ENCODE assay signal across 24 cellular contexts in the genomic region with DNA sequence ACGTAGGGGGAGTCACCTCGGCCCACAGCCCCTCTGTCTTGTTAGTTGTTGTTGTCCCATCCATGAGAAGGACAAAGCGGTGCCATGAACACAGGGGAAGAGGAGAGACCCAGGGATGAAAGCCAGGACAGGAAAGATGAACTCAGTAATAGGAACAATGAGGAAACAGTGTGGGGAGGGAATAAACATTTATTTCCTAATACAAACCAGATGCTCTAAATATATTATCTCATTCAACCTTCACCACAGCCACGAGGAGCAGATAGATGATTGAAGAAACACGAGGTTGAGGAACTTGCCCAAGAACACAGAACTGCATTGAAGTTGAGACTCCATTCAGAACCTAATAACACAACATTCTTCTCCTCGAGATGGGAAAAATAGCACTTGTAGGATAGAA. TPM values are rescaled to one million over a fixed set of nuclear protein-coding genes. Genes with fewer than 3 reads are reported as not detected.
DNase-seq lines count a peak whose midpoint lies in the region; ATAC-seq and TF ChIP-seq lines count a peak whose summit lies in the region.
"Had no signal": no experiment of that assay in that cellular context is flagged by ENCODE, and none has a peak within 500 bp of the region (broad histone marks: within the 10 kb centered on the region; RNA-seq: fewer than 3 reads in every experiment).

No MANE protein-coding gene starts in this region.

- H3K9me3 ChIP-seq in T-helper 17 cell (ENCODE audit: control insufficient read depth, low read length, poor library complexity, severe bottlenecking), result no peaks in the 10 kb centered on the region
- H3K9me3 ChIP-seq: esophagus muscularis mucosa, SJCRH30, spleen had no signal

- no peak overlapping the region for H3K4me3 Mint-ChIP-seq in T-helper 17 cell
- no peak overlapping the region for H3K4me3 Mint-ChIP-seq in activated T-helper 1 cell treated with anti-CD3 and anti-CD28 coated beads, Interleukin-12 subunit alpha, Interleukin-12 subunit beta, Interleukin-2, Interleukin-4 antibody, amounts not matched to agents 30 ng/mL and 10 ng/mL and 1 ng/mL, durations not matched to agents 14 hours and 24 hours and 36 hours
- H3K4me3 Mint-ChIP-seq: activated naive CD4-positive, alpha-beta T cell treated with anti-CD3 and anti-CD28 coated beads, Interleukin-2, amount 10 ng/mL, durations not matched to agents 7 days and 5 days; T-cell had no signal

- H3K4me1 ChIP-seq in foreskin keratinocyte, result no peaks in the 10 kb centered on the region
- H3K4me1 ChIP-seq: esophagus muscularis mucosa, SJCRH30, spleen had no signal

- no peaks in the 10 kb centered on the region for H3K27me3 ChIP-seq in foreskin keratinocyte
- H3K27me3 ChIP-seq: esophagus muscularis mucosa, SJCRH30, spleen had no signal

- no peak overlapping the region for H3K27ac ChIP-seq in foreskin keratinocyte
- H3K27ac ChIP-seq: esophagus muscularis mucosa, parathyroid adenoma, SJCRH30, spleen had no signal

- H3K4me1 Mint-ChIP-seq in T-helper 17 cell, result no peaks in the 10 kb centered on the region
- no peaks in the 10 kb centered on the region for H3K4me1 Mint-ChIP-seq in activated T-helper 1 cell treated with anti-CD3 and anti-CD28 coated beads, Interleukin-12 subunit alpha, Interleukin-12 subunit beta, Interleukin-2, Interleukin-4 antibody, amounts not matched to agents 30 ng/mL and 10 ng/mL and 1 ng/mL, durations not matched to agents 14 hours and 24 hours and 36 hours (ENCODE audit: low read depth)
- H3K4me1 Mint-ChIP-seq: activated naive CD4-positive, alpha-beta T cell treated with anti-CD3 and anti-CD28 coated beads, Interleukin-2, amount 10 ng/mL, durations not matched to agents 7 days and 5 days; T-cell had no signal

- DNase-seq in AG08395 (ENCODE audit: low spot score), result peak; percentile 57
- peak; percentile 51 for DNase-seq in GM04504 (ENCODE audit: low read depth)
- no peak for DNase-seq in T-helper 17 cell
- peak; percentile 14 for DNase-seq in fibroblast of the conjunctiva (ENCODE audit: low read depth)
- no peak for DNase-seq in foreskin keratinocyte
- DNase-seq in activated T-helper 1 cell treated with anti-CD3 and anti-CD28 coated beads, Interleukin-12 subunit alpha, Interleukin-12 subunit beta, Interleukin-2, Interleukin-4 antibody, amounts not matched to agents 30 ng/mL and 10 ng/mL and 1 ng/mL, durations not matched to agents 14 hours and 24 hours and 36 hours (ENCODE audit: low spot score), result no peak
- DNase-seq in NCI-H187 treated with DMSO at 0.1 percent for 48 hours (lab: John Stamatoyannopoulos, UW), result no peak
- no peak for DNase-seq in activated naive CD4-positive, alpha-beta T cell treated with anti-CD3 and anti-CD28 coated beads, Interleukin-2, amount 50 U/mL, for 72 hours (ENCODE audit: low spot score in 2 of 2)
- DNase-seq: activated CD4-positive, alpha-beta T cell treated with anti-CD3 and anti-CD28 coated beads, Interleukin-2, amount 50 U/mL, for 4 hours; activated CD4-positive, CD25-positive, alpha-beta regulatory T cell; activated naive CD4-positive, alpha-beta T cell treated with anti-CD3 and anti-CD28 coated beads, Interleukin-2, amount 10 ng/mL, durations not matched to agents 7 days and 5 days; anterior cingulate cortex; C1 segment of cervical spinal cord; COR-L47; cortex of kidney; DMS53; NCI-H1105; NCI-H2029; NCI-H748 treated with DMSO at 0.1 percent for 48 hours; SJCRH30; spleen; T-cell had no signal

- no peaks in the 10 kb centered on the region for H3K36me3 Mint-ChIP-seq in T-helper 17 cell (ENCODE audit: low read depth)
- no peaks in the 10 kb centered on the region for H3K36me3 Mint-ChIP-seq in activated T-helper 1 cell treated with anti-CD3 and anti-CD28 coated beads, Interleukin-12 subunit alpha, Interleukin-12 subunit beta, Interleukin-2, Interleukin-4 antibody, amounts not matched to agents 30 ng/mL and 10 ng/mL and 1 ng/mL, durations not matched to agents 14 hours and 24 hours and 36 hours (ENCODE audit: low read depth)
- H3K36me3 Mint-ChIP-seq in activated naive CD4-positive, alpha-beta T cell treated with anti-CD3 and anti-CD28 coated beads, Interleukin-2, amount 50 U/mL, for 72 hours, result no peaks in the 10 kb centered on the region
- H3K36me3 Mint-ChIP-seq: activated naive CD4-positive, alpha-beta T cell treated with anti-CD3 and anti-CD28 coated beads, Interleukin-2, amount 10 ng/mL, durations not matched to agents 7 days and 5 days; T-cell had no signal

- peaks cover 29% of the 10 kb centered on the region for H3K27me3 Mint-ChIP-seq in T-helper 17 cell
- peaks cover 13% of the 10 kb centered on the region for H3K27me3 Mint-ChIP-seq in activated T-helper 1 cell treated with anti-CD3 and anti-CD28 coated beads, Interleukin-12 subunit alpha, Interleukin-12 subunit beta, Interleukin-2, Interleukin-4 antibody, amounts not matched to agents 30 ng/mL and 10 ng/mL and 1 ng/mL, durations not matched to agents 14 hours and 24 hours and 36 hours (ENCODE audit: insufficient read depth)
- H3K27me3 Mint-ChIP-seq: activated naive CD4-positive, alpha-beta T cell treated with anti-CD3 and anti-CD28 coated beads, Interleukin-2, amount 10 ng/mL, durations not matched to agents 7 days and 5 days; T-cell had no signal

- no peaks in the 10 kb centered on the region for H3K9me3 Mint-ChIP-seq in activated T-helper 1 cell treated with anti-CD3 and anti-CD28 coated beads, Interleukin-12 subunit alpha, Interleukin-12 subunit beta, Interleukin-2, Interleukin-4 antibody, amounts not matched to agents 30 ng/mL and 10 ng/mL and 1 ng/mL, durations not matched to agents 14 hours and 24 hours and 36 hours
- H3K9me3 Mint-ChIP-seq in activated naive CD4-positive, alpha-beta T cell treated with anti-CD3 and anti-CD28 coated beads, Interleukin-2, amount 50 U/mL, for 72 hours, result no peaks in the 10 kb centered on the region
- H3K9me3 Mint-ChIP-seq: activated naive CD4-positive, alpha-beta T cell treated with anti-CD3 and anti-CD28 coated beads, Interleukin-2, amount 10 ng/mL, durations not matched to agents 7 days and 5 days; T-cell had no signal

- intact Hi-C loops in activated T-helper 1 cell treated with anti-CD3 and anti-CD28 coated beads, Interleukin-12 subunit alpha, Interleukin-12 subunit beta, Interleukin-2, Interleukin-4 antibody, amounts not matched to agents 30 ng/mL and 10 ng/mL and 1 ng/mL, durations not matched to agents 14 hours and 24 hours and 36 hours (cut with micrococcal nuclease), result no loop called here

- TF ChIP-seq CTCF in foreskin keratinocyte (conservative IDR thresholded peaks at IDR 0.05), result no peak

- H3K27ac Mint-ChIP-seq in T-helper 17 cell, result peak overlapping the region; percentile 39
- no peak overlapping the region for H3K27ac Mint-ChIP-seq in activated T-helper 1 cell treated with anti-CD3 and anti-CD28 coated beads, Interleukin-12 subunit alpha, Interleukin-12 subunit beta, Interleukin-2, Interleukin-4 antibody, amounts not matched to agents 30 ng/mL and 10 ng/mL and 1 ng/mL, durations not matched to agents 14 hours and 24 hours and 36 hours
- no peak overlapping the region for H3K27ac Mint-ChIP-seq in activated naive CD4-positive, alpha-beta T cell treated with anti-CD3 and anti-CD28 coated beads, Interleukin-2, amount 50 U/mL, for 72 hours
- H3K27ac Mint-ChIP-seq: activated naive CD4-positive, alpha-beta T cell treated with anti-CD3 and anti-CD28 coated beads, Interleukin-2, amount 10 ng/mL, durations not matched to agents 7 days and 5 days; T-cell had no signal

- ATAC-seq in T-helper 17 cell (no peak), foreskin keratinocyte (no peak)
- ATAC-seq in activated naive CD4-positive, alpha-beta T cell treated with anti-CD3 and anti-CD28 coated beads, Interleukin-2, amount 50 U/mL, for 72 hours, result no peak
- ATAC-seq: T-cell had no signal

RNA-seq across cellular contexts. Expression of a gene that starts 53.1 kb away (rescaled TPM):
- 10 to 100 TPM in 1 of 2 donors, 1 to 10 TPM in 1; 7.9 to 16.5 TPM for total RNA-seq in T-helper 17 cell
- total RNA-seq in foreskin keratinocyte, result 48.8 and 50.5 TPM in 2 replicates
- 43.5 and 52.5 TPM in 2 replicates for polyA plus RNA-seq in foreskin keratinocyte
- total RNA-seq in activated T-helper 1 cell treated with anti-CD3 and anti-CD28 coated beads, Interleukin-12 subunit alpha, Interleukin-12 subunit beta, Interleukin-2, Interleukin-4 antibody, amounts not matched to agents 30 ng/mL and 10 ng/mL and 1 ng/mL, durations not matched to agents 14 hours and 24 hours and 36 hours, result 2.1 and 2.6 TPM in 2 replicates
- total RNA-seq in activated naive CD4-positive, alpha-beta T cell treated with anti-CD3 and anti-CD28 coated beads, Interleukin-2, amount 50 U/mL, for 72 hours, result 10 to 100 TPM; 15.5 to 34.8 TPM

Comparison
In these comparisons a context has a peak if more than half of its experiments do, and no peak if none do; other contexts are left out.
1. DNase-seq: peak in AG08395 (single experiment), GM04504 (single experiment) and fibroblast of the conjunctiva (single experiment); none in T-helper 17 cell (0 of 3), foreskin keratinocyte (0 of 2), activated T-helper 1 cell treated with anti-CD3 and anti-CD28 coated beads, Interleukin-12 subunit alpha, Interleukin-12 subunit beta, Interleukin-2, Interleukin-4 antibody, amounts not matched to agents 30 ng/mL and 10 ng/mL and 1 ng/mL, durations not matched to agents 14 hours and 24 hours and 36 hours (single experiment), NCI-H187 treated with DMSO at 0.1 percent for 48 hours (single experiment) and activated naive CD4-positive, alpha-beta T cell treated with anti-CD3 and anti-CD28 coated beads, Interleukin-2, amount 50 U/mL, for 72 hours (0 of 2).